ENCODE assay signal across 7 cellular contexts in genomic region chr11:2699185-2699530, GRCh38. TPM values are rescaled to one million over a fixed set of nuclear protein-coding genes. Genes with fewer than 3 reads are reported as not detected.
DNase-seq lines count a peak whose midpoint lies in the region; ATAC-seq and TF ChIP-seq lines count a peak whose summit lies in the region.

No MANE protein-coding gene starts in this region.

- peak overlapping the region in 3 of 10 donors; percentile 3 to 67 (median 65) for H3K27ac Mint-ChIP-seq in naive thymus-derived CD8-positive, alpha-beta T cell

- peak; percentile 42 to 54 for TF ChIP-seq POLR2A in Peyer's patch (IDR thresholded peaks at IDR 0.05)

- H3K4me3 ChIP-seq in Peyer's patch: peak overlapping the region; percentile 56 to 73 (median 65)
- H3K4me3 ChIP-seq in endocrine pancreas (ENCODE audit: control insufficient read depth, insufficient read depth, low read length): peak overlapping the region; percentile 52

- POLR2A ChIA-PET in naive thymus-derived CD8-positive, alpha-beta T cell (lab: Charles Lee): no interaction called here

- H3K36me3 Mint-ChIP-seq in naive thymus-derived CD8-positive, alpha-beta T cell: peaks cover 0 to 9% (median 7%) of the 10 kb centered on the region in 3 donors

- H3K4me1 Mint-ChIP-seq in naive thymus-derived CD8-positive, alpha-beta T cell: peaks cover 1 to 22% (median 10%) of the 10 kb centered on the region in 4 donors

- peak overlapping the region; percentile 2 for H3K9ac ChIP-seq in endocrine pancreas (ENCODE audit: control insufficient read depth, insufficient read depth, low read length)

- H3K27me3 ChIP-seq in Peyer's patch (no peaks in the 10 kb centered on the region), endocrine pancreas (ENCODE audit: control insufficient read depth, insufficient read depth, low read length) (no peaks in the 10 kb centered on the region)

- ATAC-seq in GM21723 (IDR thresholded peaks at IDR 0.05; ENCODE audit: unreplicated experiment): peak; percentile 15
- ATAC-seq in naive thymus-derived CD8-positive, alpha-beta T cell: no peak
- ATAC-seq in HG03571 (IDR thresholded peaks at IDR 0.05; ENCODE audit: unreplicated experiment): no peak

- H3K9me3 Mint-ChIP-seq in naive thymus-derived CD8-positive, alpha-beta T cell: peaks cover 0 to 6% (median 0%) of the 10 kb centered on the region in 9 donors

- peak in 2 of 3 donors; percentile 58 to 71 for DNase-seq in Peyer's patch
- DNase-seq in naive thymus-derived CD8-positive, alpha-beta T cell: peak in 2 of 10 donors; percentile 3 to 55
- DNase-seq in cerebellum (ENCODE audit: low spot score): no peak
- no peak for DNase-seq in NK-92 (lab: John Stamatoyannopoulos, UW; ENCODE audit: unreplicated experiment)

- H3K4me3 Mint-ChIP-seq in naive thymus-derived CD8-positive, alpha-beta T cell: peak overlapping the region; percentile 64 to 88 (median 77)

- H3K4me1 ChIP-seq in Peyer's patch: peaks cover 0 to 5% (median 0%) of the 10 kb centered on the region in 4 donors
- no peaks in the 10 kb centered on the region for H3K4me1 ChIP-seq in endocrine pancreas (ENCODE audit: control insufficient read depth, insufficient read depth, low read length)

- no peaks in the 10 kb centered on the region for H3K27me3 Mint-ChIP-seq in naive thymus-derived CD8-positive, alpha-beta T cell

- H3K9me3 ChIP-seq in Peyer's patch (no peaks in the 10 kb centered on the region), endocrine pancreas (ENCODE audit: control insufficient read depth, low read length) (no peaks in the 10 kb centered on the region)

- peak overlapping the region; percentile 78 to 95 (median 90) for H3K27ac ChIP-seq in Peyer's patch

- no peak for TF ChIP-seq CTCF in Peyer's patch (IDR thresholded peaks at IDR 0.05)

- H3K36me3 ChIP-seq in Peyer's patch (no peaks in the 10 kb centered on the region), endocrine pancreas (ENCODE audit: control insufficient read depth, insufficient read depth, low read length) (no peaks in the 10 kb centered on the region)

RNA-seq across cellular contexts. Expression of gene KCNQ1OT1, which starts 0.6 kb away (rescaled TPM):
- total RNA-seq in Peyer's patch: 1 to 10 TPM; 3.2 to 6.2 (median 4.5) TPM
- total RNA-seq in naive thymus-derived CD8-positive, alpha-beta T cell: under 1 TPM; 0.21 to 0.22 TPM
- polyA plus RNA-seq in naive thymus-derived CD8-positive, alpha-beta T cell: under 1 TPM; 0.03 to 0.05 (median 0.05) TPM
- 12.0 TPM for total RNA-seq in cerebellum

Comparison
In these comparisons a context has a peak if more than half of its experiments do, and no peak if none do; other contexts are left out.
1. DNase-seq: peak in Peyer's patch (2 of 3); none in cerebellum (single experiment) and NK-92 (single experiment).